In genomic region chr1:4057603-4058002, GRCh38 we compare ENCODE assay signal across 35 cellular contexts.
"Had no signal": no experiment of that assay in that cellular context is flagged by ENCODE, and none has a peak within 500 bp of the region (broad histone marks: within the 10 kb centered on the region; RNA-seq: fewer than 3 reads in every experiment).

No MANE protein-coding gene starts in this region.

- H3K9me3 Mint-ChIP-seq: activated B cell treated with CpG ODN at 0.5 μM for 24 hours; activated CD4-positive, alpha-beta memory T cell treated with anti-CD3 and anti-CD28 coated beads for 36 hours; activated CD4-positive, alpha-beta T cell treated with anti-CD3 and anti-CD28 coated beads, Interleukin-2, amount 10 ng/mL, durations not matched to agents 24 days and 14 days; activated CD8-positive, alpha-beta T cell treated with anti-CD3 and anti-CD28 coated beads for 36 hours; activated naive CD4-positive, alpha-beta T cell treated with anti-CD3 and anti-CD28 coated beads for 36 hours; activated naive CD4-positive, alpha-beta T cell treated with anti-CD3 and anti-CD28 coated beads, Interleukin-2, amount 50 U/mL, for 72 hours; activated naive CD8-positive, alpha-beta T cell treated with anti-CD3 and anti-CD28 coated beads for 36 hours; activated T-cell treated with anti-CD3 and anti-CD28 coated beads, Interleukin-2, amount 50 U/mL, for 4 hours; activated T-cell treated with anti-CD3 and anti-CD28 coated beads, Interleukin-2, amount 50 U/mL, for 72 hours; activated T-helper 1 cell treated with anti-CD3 and anti-CD28 coated beads, Interleukin-12 subunit alpha, Interleukin-12 subunit beta, Interleukin-2, Interleukin-4 antibody, amounts not matched to agents 30 ng/mL and 10 ng/mL and 1 ng/mL, durations not matched to agents 14 hours and 24 hours and 36 hours; activated T-helper 17 cell treated with anti-CD3 and anti-CD28 coated beads, Interleukin-2, amount 50 U/mL, for 72 hours; central memory CD8-positive, alpha-beta T cell; T-helper 1 cell treated with Interleukin-12 subunit alpha and Interleukin-12 subunit beta and Interleukin-4 antibody, amounts not matched to agents 30 μg/mL and 1 μg/mL, for 36 hours; T-helper 2 cell treated with Interferon-gamma antibody and Interleukin-4, amounts not matched to agents 5 μg/mL and 100 μg/mL, for 36 hours had no signal

- H3K4me3 Mint-ChIP-seq: activated B cell treated with CpG ODN at 0.5 μM for 24 hours; activated CD4-positive, alpha-beta memory T cell treated with anti-CD3 and anti-CD28 coated beads for 36 hours; activated CD4-positive, alpha-beta T cell treated with anti-CD3 and anti-CD28 coated beads, Interleukin-2, amount 10 ng/mL, durations not matched to agents 24 days and 14 days; activated CD8-positive, alpha-beta T cell treated with anti-CD3 and anti-CD28 coated beads for 36 hours; activated naive CD4-positive, alpha-beta T cell treated with anti-CD3 and anti-CD28 coated beads for 36 hours; activated naive CD8-positive, alpha-beta T cell treated with anti-CD3 and anti-CD28 coated beads for 36 hours; activated T-cell treated with anti-CD3 and anti-CD28 coated beads, Interleukin-2, amount 50 U/mL, for 4 hours; activated T-cell treated with anti-CD3 and anti-CD28 coated beads, Interleukin-2, amount 50 U/mL, for 72 hours; activated T-helper 1 cell treated with anti-CD3 and anti-CD28 coated beads, Interleukin-12 subunit alpha, Interleukin-12 subunit beta, Interleukin-2, Interleukin-4 antibody, amounts not matched to agents 30 ng/mL and 10 ng/mL and 1 ng/mL, durations not matched to agents 14 hours and 24 hours and 36 hours; activated T-helper 17 cell treated with anti-CD3 and anti-CD28 coated beads, Interleukin-2, amount 50 U/mL, for 72 hours; brain; central memory CD8-positive, alpha-beta T cell; T-helper 1 cell treated with Interleukin-12 subunit alpha and Interleukin-12 subunit beta and Interleukin-4 antibody, amounts not matched to agents 30 μg/mL and 1 μg/mL, for 36 hours; T-helper 2 cell treated with Interferon-gamma antibody and Interleukin-4, amounts not matched to agents 5 μg/mL and 100 μg/mL, for 36 hours had no signal

- H3K36me3 Mint-ChIP-seq: activated CD4-positive, alpha-beta memory T cell treated with anti-CD3 and anti-CD28 coated beads for 36 hours; activated naive CD4-positive, alpha-beta T cell treated with anti-CD3 and anti-CD28 coated beads, Interleukin-2, amount 50 U/mL, for 72 hours; activated naive CD8-positive, alpha-beta T cell treated with anti-CD3 and anti-CD28 coated beads for 36 hours; brain had no signal

- H3K9me3 ChIP-seq: adrenal gland had no signal

- H3K4me1 ChIP-seq: adrenal gland had no signal

- H3K27me3 ChIP-seq: adrenal gland, cardiac muscle cell had no signal

- H3K36me3 ChIP-seq: adrenal gland, cardiac muscle cell had no signal

- H3K27me3 Mint-ChIP-seq: activated B cell treated with CpG ODN at 0.5 μM for 24 hours; activated CD4-positive, alpha-beta T cell treated with anti-CD3 and anti-CD28 coated beads, Interleukin-2, amount 10 ng/mL, durations not matched to agents 24 days and 14 days had no signal

- DNase-seq: activated B cell treated with CpG ODN at 0.5 μM for 24 hours; activated CD4-positive, alpha-beta memory T cell treated with anti-CD3 and anti-CD28 coated beads for 36 hours; activated CD4-positive, alpha-beta T cell treated with anti-CD3 and anti-CD28 coated beads for 4 hours; activated CD4-positive, alpha-beta T cell treated with anti-CD3 and anti-CD28 coated beads, Interleukin-2, amount 10 ng/mL, durations not matched to agents 24 days and 14 days; activated CD4-positive, alpha-beta T cell treated with anti-CD3 and anti-CD28 coated beads, Interleukin-2, amount 50 U/mL, for 1 hour; activated CD4-positive, alpha-beta T cell treated with anti-CD3 and anti-CD28 coated beads, Interleukin-2, amount 50 U/mL, for 4 hours; activated CD4-positive, CD25-positive, alpha-beta regulatory T cell treated with anti-CD3 and anti-CD28 coated beads, Interleukin-2, amount 50 U/mL, for 72 hours; activated CD8-positive, alpha-beta memory T cell treated with anti-CD3 and anti-CD28 coated beads, Interleukin-2, amount 50 U/mL, for 4 hours; activated CD8-positive, alpha-beta T cell treated with anti-CD3 and anti-CD28 coated beads for 36 hours; activated effector memory CD4-positive, alpha-beta T cell treated with anti-CD3 and anti-CD28 coated beads, Interleukin-2, amount 50 U/mL, for 16 hours; activated gamma-delta T cell treated with Interleukin-2 at 50 U/mL for 16 hours; activated naive CD4-positive, alpha-beta T cell; activated naive CD4-positive, alpha-beta T cell treated with anti-CD3 and anti-CD28 coated beads for 36 hours; activated naive CD4-positive, alpha-beta T cell treated with anti-CD3 and anti-CD28 coated beads, Interleukin-2, amount 50 U/mL, for 16 hours; activated naive CD8-positive, alpha-beta T cell treated with anti-CD3 and anti-CD28 coated beads for 36 hours; activated T-cell treated with anti-CD3 and anti-CD28 coated beads for 4 hours; activated T-cell treated with anti-CD3 and anti-CD28 coated beads, Interleukin-2, amount 50 U/mL, for 1 hour; activated T-cell treated with anti-CD3 and anti-CD28 coated beads, Interleukin-2, amount 50 U/mL, for 4 hours; activated T-cell treated with anti-CD3 and anti-CD28 coated beads, Interleukin-2, amount 50 U/mL, for 72 hours; amniotic stem cell; caudate nucleus; cerebellar nuclear complex; T-helper 1 cell; T-helper 2 cell; T-helper 9 cell had no signal

- H3K4me3 ChIP-seq: adrenal gland, cardiac muscle cell had no signal

- H3K27ac ChIP-seq: adrenal gland, cardiac muscle cell, VCaP had no signal

- ATAC-seq: activated CD8-positive, alpha-beta T cell treated with anti-CD3 and anti-CD28 coated beads for 36 hours; activated naive CD4-positive, alpha-beta T cell treated with anti-CD3 and anti-CD28 coated beads, Interleukin-2, amount 50 U/mL, for 72 hours; activated T-cell treated with anti-CD3 and anti-CD28 coated beads, Interleukin-2, amount 50 U/mL, for 4 hours; activated T-cell treated with anti-CD3 and anti-CD28 coated beads, Interleukin-2, amount 50 U/mL, for 72 hours; activated T-helper 17 cell treated with anti-CD3 and anti-CD28 coated beads, Interleukin-2, amount 50 U/mL, for 72 hours had no signal

- H3K4me1 Mint-ChIP-seq: activated B cell treated with CpG ODN at 0.5 μM for 24 hours; activated CD4-positive, alpha-beta T cell treated with anti-CD3 and anti-CD28 coated beads, Interleukin-2, amount 10 ng/mL, durations not matched to agents 24 days and 14 days; activated T-helper 17 cell treated with anti-CD3 and anti-CD28 coated beads, Interleukin-2, amount 50 U/mL, for 72 hours had no signal

- H3K27ac Mint-ChIP-seq: activated B cell treated with CpG ODN at 0.5 μM for 24 hours; activated CD4-positive, alpha-beta memory T cell treated with anti-CD3 and anti-CD28 coated beads for 36 hours; activated CD4-positive, alpha-beta T cell treated with anti-CD3 and anti-CD28 coated beads, Interleukin-2, amount 10 ng/mL, durations not matched to agents 24 days and 14 days; activated CD8-positive, alpha-beta T cell treated with anti-CD3 and anti-CD28 coated beads for 36 hours; activated naive CD4-positive, alpha-beta T cell treated with anti-CD3 and anti-CD28 coated beads for 36 hours; activated naive CD4-positive, alpha-beta T cell treated with anti-CD3 and anti-CD28 coated beads, Interleukin-2, amount 50 U/mL, for 72 hours; activated naive CD8-positive, alpha-beta T cell treated with anti-CD3 and anti-CD28 coated beads for 36 hours; activated T-cell treated with anti-CD3 and anti-CD28 coated beads, Interleukin-2, amount 50 U/mL, for 72 hours; activated T-helper 1 cell treated with anti-CD3 and anti-CD28 coated beads, Interleukin-12 subunit alpha, Interleukin-12 subunit beta, Interleukin-2, Interleukin-4 antibody, amounts not matched to agents 30 ng/mL and 10 ng/mL and 1 ng/mL, durations not matched to agents 14 hours and 24 hours and 36 hours; activated T-helper 17 cell treated with anti-CD3 and anti-CD28 coated beads, Interleukin-2, amount 50 U/mL, for 72 hours; brain; T-helper 1 cell treated with Interleukin-12 subunit alpha and Interleukin-12 subunit beta and Interleukin-4 antibody, amounts not matched to agents 30 μg/mL and 1 μg/mL, for 36 hours; T-helper 2 cell treated with Interferon-gamma antibody and Interleukin-4, amounts not matched to agents 5 μg/mL and 100 μg/mL, for 36 hours had no signal
